Comparison of ENCODE assay signal across 29 cellular contexts in the genomic region with DNA sequence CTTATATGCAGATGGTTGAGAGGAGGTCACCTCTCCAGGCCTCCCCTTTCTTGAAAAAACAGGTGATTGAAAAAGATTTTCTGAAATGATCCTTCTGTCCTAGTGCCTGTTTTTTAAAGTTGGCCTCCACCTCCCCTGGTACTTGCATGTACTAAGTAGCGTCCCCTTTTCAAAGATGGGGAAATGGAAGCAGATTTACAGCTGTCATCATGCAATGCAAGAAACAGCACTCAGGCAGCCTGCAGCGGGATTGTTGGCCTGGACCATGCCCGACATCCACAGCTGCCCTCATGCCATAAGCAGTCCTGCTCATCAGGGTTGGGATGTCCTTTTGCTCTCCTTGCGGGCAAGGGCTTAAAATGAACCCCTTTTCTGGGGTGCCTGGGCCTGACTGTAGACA.
DNase-seq lines count a peak whose midpoint lies in the region; ATAC-seq and TF ChIP-seq lines count a peak whose summit lies in the region.
"Had no signal": no experiment of that assay in that cellular context is flagged by ENCODE, and none has a peak within 500 bp of the region (broad histone marks: within the 10 kb centered on the region; RNA-seq: fewer than 3 reads in every experiment).

No MANE protein-coding gene starts in this region.

- DNase-seq in esophagus muscularis mucosa (ENCODE audit: extremely low spot score) (peak; percentile 90), neuronal stem cell (ENCODE audit: low spot score) (no peak), body of pancreas (no peak), middle frontal gyrus (ENCODE audit: extremely low spot score, low spot score) (no peak)
- DNase-seq: 8988T; ACHN; AML-193; BE2C; C1 segment of cervical spinal cord; Caco-2; Calu3; CD4-positive, alpha-beta memory T cell; CD4-positive, alpha-beta T cell; CD4-positive, CD25-positive, alpha-beta regulatory T cell; CD8-positive, alpha-beta memory T cell; CD8-positive, alpha-beta T cell; COR-L47; DMS 273 treated with DMSO at 0.1 percent for 48 hours; DMS153; DMS53; DMS79; DMS79 treated with DMSO at 0.1 percent for 48 hours; DND-41; EL had no signal

- no peak for ATAC-seq in body of pancreas
- ATAC-seq: A549; CD8-positive, alpha-beta T cell had no signal

- H3K23ac ChIP-seq in neuronal stem cell (ENCODE audit: low read depth, low read length, poor library complexity), result no peak overlapping the region

- no peak overlapping the region for H3K9ac ChIP-seq in neuronal stem cell (ENCODE audit: low read depth, low read length, poor library complexity)
- H3K9ac ChIP-seq: BLaER1; BLaER1 treated with 17β-estradiol and CSF1 and Interleukin-3, amounts not matched to agents 10 nM and 100 nM had no signal

- H3K14ac ChIP-seq in neuronal stem cell (ENCODE audit: low read length), result no peak overlapping the region

- H3K4me3 ChIP-seq in esophagus muscularis mucosa, result no peak overlapping the region
- H3K4me3 ChIP-seq in neuronal stem cell (ENCODE audit: low read length in 2 of 2), result no peak overlapping the region
- no peak overlapping the region for H3K4me3 ChIP-seq in body of pancreas
- H3K4me3 ChIP-seq: A549; BLaER1; BLaER1 treated with 17β-estradiol and CSF1 and Interleukin-3, amounts not matched to agents 10 nM and 100 nM had no signal

- H2AK5ac ChIP-seq in neuronal stem cell (ENCODE audit: low read depth, low read length), result peak overlapping the region; percentile 44

- peak overlapping the region; percentile 28 for H2BK12ac ChIP-seq in neuronal stem cell (ENCODE audit: low read length)

- H2BK15ac ChIP-seq in neuronal stem cell (ENCODE audit: low read length), result peak overlapping the region; percentile 46

- H4K91ac ChIP-seq in neuronal stem cell (ENCODE audit: low read depth, low read length, poor library complexity), result no peak overlapping the region

- H3K27me3 ChIP-seq in esophagus muscularis mucosa, result peaks cover 0 to 1% (median 0%) of the 10 kb centered on the region in 4 donors
- no peaks in the 10 kb centered on the region for H3K27me3 ChIP-seq in neuronal stem cell (ENCODE audit: control insufficient read depth in 3 of 3, insufficient read depth in 3 of 3, low read depth in 1 of 3, low read length in 3 of 3)
- no peaks in the 10 kb centered on the region for H3K27me3 ChIP-seq in body of pancreas
- H3K27me3 ChIP-seq: BE2C; BLaER1; BLaER1 treated with 17β-estradiol and CSF1 and Interleukin-3, amounts not matched to agents 10 nM and 100 nM had no signal

- no peak overlapping the region for H3K4me2 ChIP-seq in neuronal stem cell (ENCODE audit: insufficient read depth, low read length, poor library complexity, severe bottlenecking)
- H3K4me2 ChIP-seq: A549; BLaER1; BLaER1 treated with 17β-estradiol and CSF1 and Interleukin-3, amounts not matched to agents 10 nM and 100 nM had no signal

- intact Hi-C loops in esophagus muscularis mucosa (cut with DNase I) (no loop called here), body of pancreas (cut with DNase I) (no loop called here)

- no peak overlapping the region for H2BK5ac ChIP-seq in neuronal stem cell (ENCODE audit: low read length)

- H3K9me3 ChIP-seq in esophagus muscularis mucosa (no peaks in the 10 kb centered on the region), neuronal stem cell (replicated peaks in 1 of 2; ENCODE audit: control insufficient read depth in 2 of 2, insufficient read depth in 1 of 2, low read depth in 1 of 2, low read length in 2 of 2) (peaks cover 0 to 3% of the 10 kb centered on the region in 2 donors), body of pancreas (no peaks in the 10 kb centered on the region)
- H3K9me3 ChIP-seq: A549, BE2C, BLaER1, Caco-2 had no signal

- H3K18ac ChIP-seq in neuronal stem cell (ENCODE audit: low read length), result no peak overlapping the region

- H3K4me1 ChIP-seq in esophagus muscularis mucosa (no peaks in the 10 kb centered on the region), neuronal stem cell (ENCODE audit: control insufficient read depth in 2 of 2, insufficient read depth in 1 of 2, low read depth in 1 of 2, low read length in 2 of 2) (no peaks in the 10 kb centered on the region), body of pancreas (no peaks in the 10 kb centered on the region)
- H3K4me1 ChIP-seq: A549, BE2C, BLaER1, Caco-2 had no signal

- no peak overlapping the region for H4K8ac ChIP-seq in neuronal stem cell (ENCODE audit: low read depth, low read length)

- H3K27ac ChIP-seq in esophagus muscularis mucosa (replicated peaks in 1 of 4), result no peak overlapping the region
- no peak overlapping the region for H3K27ac ChIP-seq in neuronal stem cell (replicated peaks; ENCODE audit: low read length)
- no peak overlapping the region for H3K27ac ChIP-seq in body of pancreas
- H3K27ac ChIP-seq: 22Rv1; A549; BLaER1; BLaER1 treated with 17β-estradiol and CSF1 and Interleukin-3, amounts not matched to agents 10 nM and 100 nM; C4-2B had no signal

- H2BK120ac ChIP-seq in neuronal stem cell (ENCODE audit: low read depth, low read length), result no peak overlapping the region

- no peak for TF ChIP-seq CTCF in esophagus muscularis mucosa (IDR thresholded peaks at IDR 0.05)
- TF ChIP-seq CTCF in body of pancreas (IDR thresholded peaks at IDR 0.05), result no peak

- no peaks in the 10 kb centered on the region for H3K79me1 ChIP-seq in neuronal stem cell (ENCODE audit: low read depth, low read length)

- H3K36me3 ChIP-seq in esophagus muscularis mucosa (no peaks in the 10 kb centered on the region), neuronal stem cell (replicated peaks in 1 of 2; ENCODE audit: control insufficient read depth in 2 of 2, insufficient read depth in 2 of 2, low read length in 2 of 2) (no peaks in the 10 kb centered on the region), body of pancreas (replicated peaks in 1 of 2; ENCODE audit: insufficient read depth in 1 of 2, low read depth in 2 of 2) (no peaks in the 10 kb centered on the region)
- H3K36me3 ChIP-seq: BE2C; BLaER1; BLaER1 treated with 17β-estradiol and CSF1 and Interleukin-3, amounts not matched to agents 10 nM and 100 nM had no signal

- no peak for TF ChIP-seq EP300 in esophagus muscularis mucosa (IDR thresholded peaks at IDR 0.05)

- no peak overlapping the region for H3K4ac ChIP-seq in neuronal stem cell (ENCODE audit: low read length)

- TF ChIP-seq POLR2A in esophagus muscularis mucosa (IDR thresholded peaks at IDR 0.05; ENCODE audit: low read depth) (no peak), body of pancreas (IDR thresholded peaks at IDR 0.05) (no peak)

- H2AFZ ChIP-seq in neuronal stem cell (ENCODE audit: low read length), result no peak overlapping the region

- WGBS in esophagus muscularis mucosa, result 97% methylated on average over 4 of the region's 4 CpGs
- no CpG with 5 or more reads among the region's 4 CpGs for WGBS in neuronal stem cell (ENCODE audit: extremely low coverage in 2 of 2, insufficient read length in 2 of 2, insufficient replicate concordance in 1 of 2), 2 donors
- 77 to 84% methylated on average over 1 to 4 of the region's 4 CpGs for WGBS in body of pancreas, 2 donors
